Comparison of ENCODE assay signal across 8 cellular contexts in genomic region chr10:128035557-128035973, GRCh38.
A peak's percentile ranks its signal among the peaks of the same experiment; 100 is the strongest.
DNase-seq lines count a peak whose midpoint lies in the region; ATAC-seq, FAIRE-seq and TF ChIP-seq lines count a peak whose summit lies in the region.

No MANE protein-coding gene starts in this region.

- ATAC-seq in HG03103 (IDR thresholded peaks at IDR 0.05; ENCODE audit: low read depth, unreplicated experiment) (peak; percentile 86), GM12878 (peak; percentile 93), HG02970 (IDR thresholded peaks at IDR 0.05; ENCODE audit: low FRiP score, unreplicated experiment) (no peak)

- FAIRE-seq in GM12878 (lab: Jason Lieb, UNC): peak; percentile 54

- H3K27ac Mint-ChIP-seq in T-helper 2 cell treated with Interferon-gamma antibody and Interleukin-4, amounts not matched to agents 5 μg/mL and 100 μg/mL, for 36 hours: no peak overlapping the region

- no peaks in the 10 kb centered on the region for H3K4me1 Mint-ChIP-seq in T-helper 2 cell treated with Interferon-gamma antibody and Interleukin-4, amounts not matched to agents 5 μg/mL and 100 μg/mL, for 36 hours (ENCODE audit: low read depth)

- TF ChIP-seq POLR2A in GM12878 (IDR thresholded peaks at IDR 0.05; ENCODE audit: low read depth, low read length): no peak

- no peaks in the 10 kb centered on the region for H3K36me3 ChIP-seq in GM12878 (ENCODE audit: control insufficient read depth in 2 of 2, insufficient read depth in 2 of 2, low read length in 1 of 2)

- no peak overlapping the region for H3K4me3 ChIP-seq in GM12865 (ENCODE audit: low read depth, low read length)
- H3K4me3 ChIP-seq in GM12878: no peak overlapping the region

- intact Hi-C loops in GM12878 (cut with micrococcal nuclease; ENCODE audit: unreplicated experiment): loop anchor here (1.0 to 2.0 kb wide), 2 partner anchors 34 to 115 kb away; no protein-coding TSS in a partner anchor

- H3K4me2 ChIP-seq in GM12878 (ENCODE audit: control insufficient read depth, insufficient read depth): no peak overlapping the region

- SMC1A ChIA-PET in GM12878 (lab: Charles Lee; ENCODE audit: uncharacterized antibody, unreplicated experiment): interaction anchor here (0.9 to 5.6 kb wide), 22 partner anchors 9 to 181 kb away, joined by 3 to 128 read pairs (median 4); no protein-coding TSS in a partner anchor

- H4K20me1 ChIP-seq in GM12878 (ENCODE audit: control insufficient read depth, insufficient read depth): no peaks in the 10 kb centered on the region

- no peaks in the 10 kb centered on the region for H3K4me1 ChIP-seq in GM12878 (ENCODE audit: control insufficient read depth, insufficient read depth, low read length)

- H3K9me3 ChIP-seq in GM12878 (replicated peaks; ENCODE audit: control insufficient read depth, insufficient read depth, low read length): no peaks in the 10 kb centered on the region

- CTCF ChIA-PET in GM12878 (lab: Yijun Ruan, JAX): interaction anchor here (0.7 to 6.2 kb wide), 29 partner anchors 9 to 320 kb away, joined by 3 to 277 read pairs (median 6); partner anchors contain the start of gene PTPRE

- in situ Hi-C loops in GM12878 (cut with MboI): no loop called here

- no peak overlapping the region for H3K9ac ChIP-seq in GM12878 (ENCODE audit: control insufficient read depth, insufficient read depth, low read length)

- H3K36me3 Mint-ChIP-seq in T-helper 2 cell treated with Interferon-gamma antibody and Interleukin-4, amounts not matched to agents 5 μg/mL and 100 μg/mL, for 36 hours (ENCODE audit: low read depth): no peaks in the 10 kb centered on the region

- BruUV-seq in GM12878 (replicated peaks; lab: Mats Ljungman, UMichigan): no TSS peak

- DNase-seq in GM12865 (ENCODE audit: low read depth): peak; percentile 53
- DNase-seq in T-helper 2 cell treated with Interferon-gamma antibody and Interleukin-4, amounts not matched to agents 5 μg/mL and 100 μg/mL, for 36 hours (ENCODE audit: low spot score): peak; percentile 41
- DNase-seq in GM12878 (ENCODE audit: low read depth, low spot score): no peak
- peak; percentile 27 for DNase-seq in left kidney (ENCODE audit: low read depth, low spot score)
- peak; percentile 40 for DNase-seq in stimulated activated CD8-positive, alpha-beta memory T cell treated with anti-CD3 and anti-CD28 coated beads, Interleukin-12 subunit alpha, Interleukin-12 subunit beta, amount 100 ng/mL, for 4 hours (ENCODE audit: low read depth)
- no peak for DNase-seq in DMS79 (lab: John Stamatoyannopoulos, UW)

- no peak for TF ChIP-seq EP300 in GM12878 (IDR thresholded peaks at IDR 0.05; ENCODE audit: borderline replicate concordance in 1 of 2, control insufficient read depth in 1 of 2, low read depth in 2 of 2, low read length in 2 of 2)

- H3K79me2 ChIP-seq in GM12878 (ENCODE audit: control insufficient read depth, insufficient read depth, low read length): no peaks in the 10 kb centered on the region

- peaks cover 5% of the 10 kb centered on the region for H3K27me3 Mint-ChIP-seq in T-helper 2 cell treated with Interferon-gamma antibody and Interleukin-4, amounts not matched to agents 5 μg/mL and 100 μg/mL, for 36 hours (ENCODE audit: low read depth)

- peak; percentile 91 for TF ChIP-seq CTCF in GM12865 (IDR thresholded peaks at IDR 0.05; ENCODE audit: insufficient read depth, low read depth, low read length, missing control alignments)
- peak; percentile 77 to 91 (median 78) for TF ChIP-seq CTCF in GM12878 (IDR thresholded peaks at IDR 0.05 in 2 of 3, conservative IDR thresholded peaks at IDR 0.05 in 1 of 3; ENCODE audit: control insufficient read depth in 2 of 3, extremely low read depth in 1 of 3, insufficient read depth in 1 of 3, low read depth in 3 of 3, low read length in 3 of 3)

- POLR2A ChIA-PET in GM12878 (lab: Charles Lee): interaction anchor here (1.4 to 1.6 kb wide), 2 partner anchors 27 to 34 kb away, joined by 4 to 5 read pairs; no protein-coding TSS in a partner anchor

- TF ChIP-seq RAD21 in GM12878 (IDR thresholded peaks at IDR 0.05; ENCODE audit: insufficient read depth, low read depth, low read length): peak; percentile 81

- H3K4me3 Mint-ChIP-seq in T-helper 2 cell treated with Interferon-gamma antibody and Interleukin-4, amounts not matched to agents 5 μg/mL and 100 μg/mL, for 36 hours: no peak overlapping the region

- 40% methylated on average over 5 of the region's 5 CpGs for WGBS in GM12878 (ENCODE audit: insufficient coverage, insufficient replicate concordance, low lambda C conversion rate, missing lambda C conversion rate)

- H3K27ac ChIP-seq in GM12878 (ENCODE audit: control insufficient read depth, insufficient read depth): no peak overlapping the region

- H3K9me3 Mint-ChIP-seq in T-helper 2 cell treated with Interferon-gamma antibody and Interleukin-4, amounts not matched to agents 5 μg/mL and 100 μg/mL, for 36 hours: no peaks in the 10 kb centered on the region

- no peaks in the 10 kb centered on the region; a peak in 2 of 4 replicates for H3K27me3 ChIP-seq in GM12878 (replicated peaks in 1 of 2; ENCODE audit: control insufficient read depth in 2 of 2, insufficient read depth in 2 of 2, low read length in 1 of 2)

- RAD21 ChIA-PET in GM12878 (lab: Charles Lee; ENCODE audit: unreplicated experiment): interaction anchor here (0.9 to 5.8 kb wide), 12 partner anchors 9 to 129 kb away, joined by 3 to 103 read pairs (median 8); no protein-coding TSS in a partner anchor

- H2AFZ ChIP-seq in GM12878 (ENCODE audit: control insufficient read depth, low read depth, low read length): no peak overlapping the region

TF ChIP-seq in GM12878, 131 proteins besides CTCF, POLR2A, EP300 and RAD21 (continues in another document):
- TF ChIP-seq ZNF207 (IDR thresholded peaks at IDR 0.05; ENCODE audit: borderline replicate concordance) (0 out of 2 replicates have a peak, but pooled peaks have one; percentile 40), CREB1 (IDR thresholded peaks at IDR 0.05; ENCODE audit: low read depth) (no peak), BCLAF1 (IDR thresholded peaks at IDR 0.05) (no peak), POU2F2 (IDR thresholded peaks at IDR 0.05; ENCODE audit: borderline replicate concordance, low read depth, low read length) (no peak), SMC3 (IDR thresholded peaks at IDR 0.05; ENCODE audit: borderline replicate concordance, low read length) (peak; percentile 91), YY1 (IDR thresholded peaks at IDR 0.05; ENCODE audit: low read depth, low read length) (peak; percentile 52), MEF2B (IDR thresholded peaks at IDR 0.05; ENCODE audit: partially characterized antibody, poor library complexity, severe bottlenecking) (no peak), BHLHE40 (IDR thresholded peaks at IDR 0.05; ENCODE audit: borderline replicate concordance in 1 of 2, low read depth in 2 of 2, low read length in 1 of 2) (no peak), ATF2 (IDR thresholded peaks at IDR 0.05; ENCODE audit: low read length) (no peak), IRF3 (IDR thresholded peaks at IDR 0.05) (no peak)

Comparison
In these comparisons a context has a peak if more than half of its experiments do, and no peak if none do; other contexts are left out.
1. DNase-seq: peak in GM12865 (single experiment), T-helper 2 cell treated with Interferon-gamma antibody and Interleukin-4, amounts not matched to agents 5 μg/mL and 100 μg/mL, for 36 hours (single experiment), left kidney (single experiment) and stimulated activated CD8-positive, alpha-beta memory T cell treated with anti-CD3 and anti-CD28 coated beads, Interleukin-12 subunit alpha, Interleukin-12 subunit beta, amount 100 ng/mL, for 4 hours (single experiment); none in GM12878 (single experiment) and DMS79 (single experiment).